In genomic region chr7:4774804-4775280, GRCh38 we compare ENCODE assay signal across 8 cellular contexts. TPM values are rescaled to one million over a fixed set of nuclear protein-coding genes. Genes with fewer than 3 reads are reported as not detected.
DNase-seq lines count a peak whose midpoint lies in the region; ATAC-seq and TF ChIP-seq lines count a peak whose summit lies in the region.

No MANE protein-coding gene starts in this region.

- peaks cover 10% of the 10 kb centered on the region; the same call in 1 of the 2 replicates for H3K9me1 ChIP-seq in IMR-90 (ENCODE audit: insufficient read depth, low read length)

- peak; percentile 16 for ATAC-seq in activated CD4-positive, alpha-beta T cell treated with anti-CD3 and anti-CD28 coated beads for 36 hours
- ATAC-seq in GM21619 (IDR thresholded peaks at IDR 0.05; ENCODE audit: unreplicated experiment) (peak; percentile 27), IMR-90 (ENCODE audit: low read depth) (peak; percentile 56), foreskin keratinocyte (peak; percentile 67)

- H3K14ac ChIP-seq in IMR-90 (replicated peaks; ENCODE audit: low read depth, low read length), result peak overlapping the region; percentile 88
- H3K14ac ChIP-seq in trophoblast cell (ENCODE audit: low read length), result peak overlapping the region; percentile 38

- peak overlapping the region; percentile 94 for H3K27ac Mint-ChIP-seq in activated CD4-positive, alpha-beta T cell treated with anti-CD3 and anti-CD28 coated beads for 36 hours
- H3K27ac Mint-ChIP-seq in activated CD4-positive, alpha-beta memory T cell treated with anti-CD3 and anti-CD28 coated beads, Interleukin-2, amount 10 ng/mL, durations not matched to agents 7 days and 5 days, result peak overlapping the region; percentile 96

- in situ Hi-C loops in IMR-90 (cut with MboI; ENCODE audit: low sequenced_read_pairs), result loop anchor here (25.0 kb wide), 1 partner anchor 1913 kb away; no protein-coding TSS in a partner anchor

- BruUV-seq in IMR-90 (replicated peaks; lab: Mats Ljungman, UMichigan), result no TSS peak

- H3K9ac ChIP-seq in IMR-90 (ENCODE audit: low read depth, low read length), result peak overlapping the region; percentile 66
- H3K9ac ChIP-seq in trophoblast cell (ENCODE audit: low read length), result peak overlapping the region; percentile 85

- peak overlapping the region; percentile 82 for H4K91ac ChIP-seq in IMR-90 (ENCODE audit: insufficient read depth, low read depth, low read length)
- peak overlapping the region; percentile 40 for H4K91ac ChIP-seq in trophoblast cell (ENCODE audit: low read depth, low read length)

- peak; percentile 52 for DNase-seq in activated CD4-positive, alpha-beta T cell treated with anti-CD3 and anti-CD28 coated beads for 36 hours
- no peak for DNase-seq in activated CD4-positive, alpha-beta T cell treated with anti-CD3 and anti-CD28 coated beads, Interleukin-2, amount 50 U/mL, for 1 hour
- peak; percentile 75 for DNase-seq in IMR-90
- DNase-seq in activated CD4-positive, alpha-beta memory T cell treated with anti-CD3 and anti-CD28 coated beads, Interleukin-2, amount 10 ng/mL, durations not matched to agents 7 days and 5 days, result no peak
- DNase-seq in foreskin keratinocyte, result peak; percentile 58 to 73
- DNase-seq in trophoblast cell, result peak; percentile 60 to 70
- no peak for DNase-seq in superior temporal gyrus (ENCODE audit: extremely low spot score)

- H3K23ac ChIP-seq in IMR-90 (ENCODE audit: low read depth, low read length) (peak overlapping the region; percentile 88), trophoblast cell (ENCODE audit: low read length) (no peak overlapping the region)

- H4K12ac ChIP-seq in trophoblast cell (ENCODE audit: low read depth, low read length), result peak overlapping the region; percentile 12

- 0% methylated on average over 2 of the region's 22 CpGs; no CpG with 5 or more reads in 1 of the 2 experiments for WGBS in IMR-90 (ENCODE audit: extremely low coverage in 2 of 2, insufficient read length in 1 of 2), 2 experiments
- WGBS in trophoblast cell (ENCODE audit: extremely low coverage, insufficient coverage, insufficient read length), result no CpG with 5 or more reads among the region's 22 CpGs

- H3K27me3 Mint-ChIP-seq in activated CD4-positive, alpha-beta T cell treated with anti-CD3 and anti-CD28 coated beads for 36 hours, result no peaks in the 10 kb centered on the region
- H3K27me3 Mint-ChIP-seq in activated CD4-positive, alpha-beta memory T cell treated with anti-CD3 and anti-CD28 coated beads, Interleukin-2, amount 10 ng/mL, durations not matched to agents 7 days and 5 days, result no peaks in the 10 kb centered on the region

- H3K27ac ChIP-seq in IMR-90 (ENCODE audit: insufficient read depth, low read length), result peak overlapping the region; percentile 69
- H3K27ac ChIP-seq in foreskin keratinocyte, result peak overlapping the region; percentile 89
- H3K27ac ChIP-seq in trophoblast cell (ENCODE audit: low read depth, low read length), result peak overlapping the region; percentile 35

- peaks cover 4% of the 10 kb centered on the region; the same call in 1 of the 2 replicates for H3K4me1 ChIP-seq in IMR-90 (ENCODE audit: control insufficient read depth, insufficient read depth, low read length)
- H3K4me1 ChIP-seq in foreskin keratinocyte, result peaks cover 5% of the 10 kb centered on the region
- H3K4me1 ChIP-seq in trophoblast cell (ENCODE audit: control insufficient read depth in 1 of 2, insufficient read depth in 2 of 2, low read length in 2 of 2), result peaks cover 4 to 9% of the 10 kb centered on the region in 2 experiments

- H3K27me3 ChIP-seq in IMR-90 (ENCODE audit: control insufficient read depth, insufficient read depth, low read length) (no peaks in the 10 kb centered on the region), foreskin keratinocyte (no peaks in the 10 kb centered on the region), trophoblast cell (ENCODE audit: insufficient read depth, low read length) (no peaks in the 10 kb centered on the region)

- peak overlapping the region; percentile 94 for H2AK9ac ChIP-seq in IMR-90 (replicated peaks; ENCODE audit: low read depth, low read length, poor library complexity)

- POLR2A ChIA-PET in activated CD4-positive, alpha-beta T cell treated with anti-CD3 and anti-CD28 coated beads for 36 hours (lab: Charles Lee), result interaction anchor here (0.6 to 1.5 kb wide), 6 partner anchors 10 to 149 kb away, joined by 3 to 10 read pairs (median 3); no protein-coding TSS in a partner anchor
- POLR2A ChIA-PET in IMR-90 (lab: Charles Lee; ENCODE audit: unreplicated experiment), result interaction anchor here (1.0 to 1.2 kb wide), 4 partner anchors 10 to 161 kb away, joined by 3 to 17 read pairs (median 4); no protein-coding TSS in a partner anchor
- POLR2A ChIA-PET in activated CD4-positive, alpha-beta memory T cell treated with anti-CD3 and anti-CD28 coated beads, Interleukin-2, amount 10 ng/mL, durations not matched to agents 7 days and 5 days (lab: Charles Lee), result interaction anchor here (0.6 to 4.3 kb wide), 27 partner anchors 8 to 1955 kb away, joined by 3 to 79 read pairs (median 5); partner anchors contain the start of genes FOXK1, RADIL and WIPI2

- H3K79me1 ChIP-seq in IMR-90 (ENCODE audit: low read depth in 1 of 2, low read length in 2 of 2) (peaks cover 13 to 60% of the 10 kb centered on the region in 2 experiments), trophoblast cell (ENCODE audit: low read length) (peaks cover 9% of the 10 kb centered on the region)

- peak overlapping the region; percentile 69 for H4K5ac ChIP-seq in IMR-90 (ENCODE audit: low read depth, low read length)

- H2BK120ac ChIP-seq in IMR-90 (ENCODE audit: low read depth, low read length) (peak overlapping the region; percentile 13; the same call in 1 of the 2 replicates), trophoblast cell (ENCODE audit: insufficient read depth, low read length, poor library complexity) (peak overlapping the region; percentile 9)

- dilution Hi-C loops in IMR-90 (cut with HindIII; ENCODE audit: low sequenced_read_pairs, unreplicated experiment), result no loop called here

- peak overlapping the region; percentile 97 for H2AFZ ChIP-seq in IMR-90 (replicated peaks; ENCODE audit: low read length, poor library complexity)
- peak overlapping the region; percentile 33 for H2AFZ ChIP-seq in trophoblast cell (ENCODE audit: insufficient read depth, low read length, poor library complexity)

- H4K20me1 ChIP-seq in IMR-90 (ENCODE audit: insufficient read depth, low read length), result peaks cover 21% of the 10 kb centered on the region

- H3K9me3 Mint-ChIP-seq in activated CD4-positive, alpha-beta T cell treated with anti-CD3 and anti-CD28 coated beads for 36 hours (ENCODE audit: low read depth), result no peaks in the 10 kb centered on the region
- H3K9me3 Mint-ChIP-seq in activated CD4-positive, alpha-beta memory T cell treated with anti-CD3 and anti-CD28 coated beads, Interleukin-2, amount 10 ng/mL, durations not matched to agents 7 days and 5 days, result no peaks in the 10 kb centered on the region

- no peak for TF ChIP-seq RAD21 in IMR-90 (IDR thresholded peaks at IDR 0.05; ENCODE audit: low read length)

- peak overlapping the region; percentile 88 for H3K4ac ChIP-seq in IMR-90 (ENCODE audit: low read depth, low read length)
- H3K4ac ChIP-seq in trophoblast cell (ENCODE audit: low read depth, low read length), result peak overlapping the region; percentile 10

- H2BK5ac ChIP-seq in IMR-90 (ENCODE audit: low read depth, low read length, poor library complexity, severe bottlenecking), result peak overlapping the region; percentile 63
- H2BK5ac ChIP-seq in trophoblast cell (ENCODE audit: low read depth, low read length, poor library complexity), result peak overlapping the region; percentile 5

- H2BK15ac ChIP-seq in IMR-90 (ENCODE audit: low read depth, low read length), result no peak overlapping the region

- H2AK5ac ChIP-seq in IMR-90 (ENCODE audit: low read depth, low read length), result peak overlapping the region; percentile 74
- H2AK5ac ChIP-seq in trophoblast cell (ENCODE audit: low read length), result no peak overlapping the region

- peak overlapping the region; percentile 99 for H3K4me3 Mint-ChIP-seq in activated CD4-positive, alpha-beta T cell treated with anti-CD3 and anti-CD28 coated beads for 36 hours
- H3K4me3 Mint-ChIP-seq in activated CD4-positive, alpha-beta memory T cell treated with anti-CD3 and anti-CD28 coated beads, Interleukin-2, amount 10 ng/mL, durations not matched to agents 7 days and 5 days, result peak overlapping the region; percentile 99

- peak overlapping the region; percentile 94 for H3K56ac ChIP-seq in IMR-90 (ENCODE audit: extremely low read depth, insufficient read depth, low read length)

- peaks cover 43% of the 10 kb centered on the region for H3K4me1 Mint-ChIP-seq in activated CD4-positive, alpha-beta T cell treated with anti-CD3 and anti-CD28 coated beads for 36 hours
- peaks cover 43% of the 10 kb centered on the region for H3K4me1 Mint-ChIP-seq in activated CD4-positive, alpha-beta memory T cell treated with anti-CD3 and anti-CD28 coated beads, Interleukin-2, amount 10 ng/mL, durations not matched to agents 7 days and 5 days

- H2BK20ac ChIP-seq in IMR-90 (ENCODE audit: low read depth, low read length), result 0 out of 2 replicates have a peak overlapping the region, but pooled peaks have one; percentile 12

- peak overlapping the region; percentile 89 for H3K4me2 ChIP-seq in IMR-90 (ENCODE audit: low read depth, low read length)
- H3K4me2 ChIP-seq in trophoblast cell (ENCODE audit: low read length), result peak overlapping the region; percentile 89

- H3K79me2 ChIP-seq in trophoblast cell (ENCODE audit: control insufficient read depth, insufficient read depth, low read length, poor library complexity), result peaks cover 9% of the 10 kb centered on the region

- CTCF ChIA-PET in activated CD4-positive, alpha-beta T cell treated with anti-CD3 and anti-CD28 coated beads for 36 hours (lab: Charles Lee), result interaction anchor here (0.6 to 2.7 kb wide), 7 partner anchors 17 to 280 kb away, joined by 3 to 19 read pairs (median 4); no protein-coding TSS in a partner anchor
- CTCF ChIA-PET in IMR-90 (lab: Yijun Ruan, JAX), result no interaction called here
- CTCF ChIA-PET in activated CD4-positive, alpha-beta memory T cell treated with anti-CD3 and anti-CD28 coated beads, Interleukin-2, amount 10 ng/mL, durations not matched to agents 7 days and 5 days (lab: Charles Lee), result interaction anchor here (1.2 to 2.8 kb wide), 8 partner anchors 17 to 199 kb away, joined by 3 to 16 read pairs (median 8); partner anchors contain the start of gene RADIL

- H3K36me3 ChIP-seq in IMR-90 (ENCODE audit: control insufficient read depth, insufficient read depth, low read length) (peaks cover 5% of the 10 kb centered on the region), trophoblast cell (ENCODE audit: control insufficient read depth in 1 of 2, insufficient read depth in 2 of 2, low read length in 2 of 2) (peaks cover 2 to 5% of the 10 kb centered on the region in 2 experiments)

- H4K8ac ChIP-seq in IMR-90 (ENCODE audit: low read depth in 2 of 2, low read length in 2 of 2) (peak overlapping the region; percentile 95 to 97), trophoblast cell (ENCODE audit: low read depth, low read length) (peak overlapping the region; percentile 84)

- peak overlapping the region; percentile 14; the same call in 1 of the 2 replicates for H3K18ac ChIP-seq in IMR-90 (ENCODE audit: low read depth, low read length)
- no peak overlapping the region for H3K18ac ChIP-seq in trophoblast cell (ENCODE audit: low read length)

- peaks cover 14% of the 10 kb centered on the region for H3K36me3 Mint-ChIP-seq in activated CD4-positive, alpha-beta T cell treated with anti-CD3 and anti-CD28 coated beads for 36 hours (ENCODE audit: low read depth)
- peaks cover 23% of the 10 kb centered on the region for H3K36me3 Mint-ChIP-seq in activated CD4-positive, alpha-beta memory T cell treated with anti-CD3 and anti-CD28 coated beads, Interleukin-2, amount 10 ng/mL, durations not matched to agents 7 days and 5 days (ENCODE audit: low read depth)

- no peak; the same call in 1 of the 2 replicates for TF ChIP-seq POLR2A in IMR-90 (IDR thresholded peaks at IDR 0.05; ENCODE audit: low read depth, low read length)

- no peak overlapping the region for H2BK12ac ChIP-seq in trophoblast cell (ENCODE audit: low read length)

- H3K9me3 ChIP-seq in IMR-90 (ENCODE audit: control insufficient read depth, insufficient read depth, low read length), result no peaks in the 10 kb centered on the region
- H3K9me3 ChIP-seq in trophoblast cell (ENCODE audit: insufficient read depth, low read depth, low read length), result no peaks in the 10 kb centered on the region

- intact Hi-C loops in activated CD4-positive, alpha-beta T cell treated with anti-CD3 and anti-CD28 coated beads for 36 hours (cut with DNase I, micrococcal nuclease), result loop anchor here (1.0 to 2.0 kb wide), 8 partner anchors 17 to 415 kb away; partner anchors contain the start of genes FOXK1 (in 1 of the 2), RADIL (in 1 of the 2) and WIPI2 (in 1 of the 2)
- intact Hi-C loops in IMR-90 (cut with micrococcal nuclease), result loop anchor here (1.0 to 10.0 kb wide), 3 partner anchors 30 to 160 kb away; no protein-coding TSS in a partner anchor

- TF ChIP-seq CTCF in IMR-90 (conservative IDR thresholded peaks at IDR 0.05; ENCODE audit: low read depth, low read length) (no peak), foreskin keratinocyte (conservative IDR thresholded peaks at IDR 0.05) (no peak)

- peak overlapping the region; percentile 83 for H3K4me3 ChIP-seq in IMR-90 (ENCODE audit: insufficient read depth, low read depth, low read length)
- H3K4me3 ChIP-seq in trophoblast cell (ENCODE audit: low read depth, low read length), result peak overlapping the region; percentile 73

RNA-seq across cellular contexts. Expression of gene AP5Z1, which starts 0.6 kb away (rescaled TPM):
- total RNA-seq in activated CD4-positive, alpha-beta T cell treated with anti-CD3 and anti-CD28 coated beads for 36 hours, result 10 to 100 TPM; 21.0 to 26.4 TPM
- total RNA-seq in IMR-90 (2012; rRNA removed) (9.2 and 9.7 TPM in 2 replicates), foreskin keratinocyte (21.3 and 25.8 TPM in 2 replicates)
- polyA plus RNA-seq in IMR-90 (2012; rRNA removed) (38.7 and 46.1 TPM in 2 replicates), foreskin keratinocyte (21.8 and 29.1 TPM in 2 replicates)
- 18.8 and 31.7 TPM in 2 replicates for polyA plus RNA-seq in IMR-90 (2012; cell fraction: cytosol; rRNA removed)
- polyA plus RNA-seq in IMR-90 (2012; cell fraction: nucleus; rRNA removed; ENCODE audit: low replicate concordance), result 152 and 486 TPM in 2 replicates
- 10 to 100 TPM; 57.5 to 60.6 TPM for total RNA-seq in activated CD4-positive, alpha-beta memory T cell treated with anti-CD3 and anti-CD28 coated beads, Interleukin-2, amount 10 ng/mL, durations not matched to agents 7 days and 5 days
- 19.8 and 22.2 TPM in 2 replicates for polyA plus RNA-seq in trophoblast cell (2013)

Comparison
In these comparisons a context has a peak if more than half of its experiments do, and no peak if none do; other contexts are left out.
1. DNase-seq: peak in activated CD4-positive, alpha-beta T cell treated with anti-CD3 and anti-CD28 coated beads for 36 hours (single experiment), IMR-90 (single experiment), foreskin keratinocyte (2 of 2) and trophoblast cell (2 of 2); none in activated CD4-positive, alpha-beta T cell treated with anti-CD3 and anti-CD28 coated beads, Interleukin-2, amount 50 U/mL, for 1 hour (single experiment), activated CD4-positive, alpha-beta memory T cell treated with anti-CD3 and anti-CD28 coated beads, Interleukin-2, amount 10 ng/mL, durations not matched to agents 7 days and 5 days (single experiment) and superior temporal gyrus (single experiment).
2. ATAC-seq: peak in every context shown above with its lines; median percentile 67 in foreskin keratinocyte; 56 in IMR-90; 27 in GM21619; 16 in activated CD4-positive, alpha-beta T cell treated with anti-CD3 and anti-CD28 coated beads for 36 hours.
3. H3K27ac ChIP-seq: peak in every context shown above with its lines; median percentile 89 in foreskin keratinocyte; 69 in IMR-90; 35 in trophoblast cell.